ENCODE assay signal across 7 cellular contexts in the genomic region with DNA sequence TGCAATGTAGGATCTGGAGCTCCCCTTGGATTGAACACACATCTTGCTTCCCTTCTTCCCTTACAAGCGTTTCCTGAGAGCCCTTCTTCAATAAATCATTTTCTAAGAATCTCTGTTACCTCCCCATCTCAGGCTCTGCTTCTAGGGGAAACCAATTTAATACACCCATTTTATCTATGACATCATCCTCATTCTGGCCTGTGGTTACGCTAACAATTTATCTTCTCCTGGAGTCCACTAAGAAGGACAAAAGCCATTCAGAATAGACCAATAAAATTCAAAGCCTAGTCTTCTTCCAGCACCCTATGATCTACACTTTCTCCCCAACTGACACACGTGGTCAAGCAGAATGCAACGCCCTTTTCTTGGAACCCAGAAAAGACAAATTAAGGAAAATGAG.
"Had no signal": no experiment of that assay in that cellular context is flagged by ENCODE, and none has a peak within 500 bp of the region (broad histone marks: within the 10 kb centered on the region; RNA-seq: fewer than 3 reads in every experiment).

No MANE protein-coding gene starts in this region.

- FAIRE-seq: HTR-8/SVneo had no signal

- DNase-seq: GM23248, GOT3, H7, KBM-7 had no signal

- H3K4me3 ChIP-seq: GM23248, HAP-1 had no signal

- H2AFZ ChIP-seq: GM23248 had no signal

- ATAC-seq: HCT116 had no signal

- H3K27ac ChIP-seq: GM23248 had no signal

- H3K36me3 ChIP-seq: HAP-1 had no signal

- H3K9me3 ChIP-seq: HAP-1 had no signal

- H3K9ac ChIP-seq: GM23248 had no signal
